Comparison of ENCODE assay signal across 8 cellular contexts in the genomic region with DNA sequence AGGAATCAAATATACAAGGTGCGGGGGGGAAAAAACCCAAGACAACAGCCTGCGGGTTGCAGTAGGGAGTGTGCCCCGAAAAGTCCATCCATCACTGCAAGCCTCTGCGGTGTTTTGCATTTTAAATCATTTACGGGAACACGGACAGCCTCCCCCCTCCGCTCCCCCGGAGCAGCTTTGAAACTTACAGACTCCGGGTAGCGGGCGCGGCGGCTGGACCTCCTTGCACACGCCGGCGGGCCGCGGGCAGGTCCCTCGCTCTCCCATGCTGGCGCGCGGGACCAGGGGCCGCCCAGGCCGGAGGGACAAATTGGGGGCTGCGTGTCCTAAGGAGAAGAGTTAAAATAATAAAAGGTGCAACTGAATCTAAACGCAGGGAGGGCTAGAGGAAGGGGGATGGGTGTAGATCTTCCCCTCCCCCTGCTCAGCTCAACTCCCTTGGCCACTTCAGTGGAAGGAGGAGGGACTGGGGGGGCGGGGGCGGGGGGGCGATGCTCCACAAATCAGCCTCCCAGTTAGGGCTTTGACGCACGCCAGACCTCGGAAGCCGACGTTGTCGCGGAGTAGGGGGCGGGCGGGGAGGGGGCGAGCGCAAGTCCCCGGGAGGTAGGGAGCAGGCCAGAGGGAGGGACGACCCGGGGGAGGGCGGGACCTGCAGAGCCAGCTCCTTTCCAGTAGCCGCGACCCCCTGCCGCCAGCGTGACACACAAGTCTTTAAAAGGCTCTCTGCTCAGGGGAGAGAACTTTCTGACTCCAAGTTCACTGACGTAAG. TPM values are rescaled to one million over a fixed set of nuclear protein-coding genes. Genes with fewer than 3 reads are reported as not detected.
DNase-seq lines count a peak whose midpoint lies in the region; ATAC-seq and TF ChIP-seq lines count a peak whose summit lies in the region.

A gene (minus strand): TSS at position 349 of the 772 bp plus-strand sequence. CDS start 1,090 bp downstream, outside the sequence.

- peaks cover 7% of the 10 kb centered on the region for H3K36me3 ChIP-seq in left ventricle myocardium inferior

- no peaks in the 10 kb centered on the region for H3K9me3 ChIP-seq in left ventricle myocardium inferior (replicated peaks)

- peak within 1 kb of the TSS; percentile 94 for H3K27ac ChIP-seq in left ventricle myocardium inferior (replicated peaks)

- peak within 1 kb of the TSS; percentile 76 for H3K4me3 ChIP-seq in left ventricle myocardium inferior

- intact Hi-C loops in left ventricle myocardium inferior (cut with micrococcal nuclease) (no loop called here), posterior cingulate gyrus (cut with DNase I) (no loop called here)

- no peak for TF ChIP-seq CTCF in left ventricle myocardium inferior (IDR thresholded peaks at IDR 0.05; ENCODE audit: borderline replicate concordance)

- H3K4me3 Mint-ChIP-seq in activated T-cell treated with anti-CD3 and anti-CD28 coated beads, Interleukin-2, amount 50 U/mL, for 24 hours: peak within 1 kb of the TSS; percentile 53
- H3K4me3 Mint-ChIP-seq in activated T-helper 17 cell treated with anti-CD3 and anti-CD28 coated beads, Interleukin-2, amount 50 U/mL, for 72 hours: peak within 1 kb of the TSS; percentile 28

- H3K27me3 ChIP-seq in left ventricle myocardium inferior (ENCODE audit: low read depth): no peaks in the 10 kb centered on the region

- H3K4me1 Mint-ChIP-seq in activated T-cell treated with anti-CD3 and anti-CD28 coated beads, Interleukin-2, amount 50 U/mL, for 24 hours (ENCODE audit: low read depth): peaks cover 12% of the 10 kb centered on the region
- H3K4me1 Mint-ChIP-seq in activated T-helper 17 cell treated with anti-CD3 and anti-CD28 coated beads, Interleukin-2, amount 50 U/mL, for 72 hours: peaks cover 10% of the 10 kb centered on the region

- no peaks in the 10 kb centered on the region for H3K9me3 Mint-ChIP-seq in activated T-cell treated with anti-CD3 and anti-CD28 coated beads, Interleukin-2, amount 50 U/mL, for 24 hours
- H3K9me3 Mint-ChIP-seq in activated T-helper 17 cell treated with anti-CD3 and anti-CD28 coated beads, Interleukin-2, amount 50 U/mL, for 72 hours: no peaks in the 10 kb centered on the region

- ATAC-seq in activated T-helper 17 cell treated with anti-CD3 and anti-CD28 coated beads, Interleukin-2, amount 50 U/mL, for 72 hours (replicated peaks): peak; percentile 21
- no peak for ATAC-seq in GM21825 (IDR thresholded peaks at IDR 0.05; ENCODE audit: unreplicated experiment)

- peak; percentile 32 for DNase-seq in activated T-cell treated with anti-CD3 and anti-CD28 coated beads, Interleukin-2, amount 50 U/mL, for 24 hours
- DNase-seq in activated T-cell treated with anti-CD3 and anti-CD28 coated beads for 4 hours (no peak), left ventricle myocardium inferior (peak; percentile 92), posterior cingulate gyrus (peak in 9 of 10 donors; percentile 15 to 90 (median 48)), NCI-H526 treated with DMSO at 0.1 percent for 48 hours (lab: John Stamatoyannopoulos, UW) (no peak), NCI-H2171 (lab: John Stamatoyannopoulos, UW) (no peak)

- peaks cover 53% of the 10 kb centered on the region for H3K27me3 Mint-ChIP-seq in activated T-cell treated with anti-CD3 and anti-CD28 coated beads, Interleukin-2, amount 50 U/mL, for 24 hours
- peaks cover 48% of the 10 kb centered on the region for H3K27me3 Mint-ChIP-seq in activated T-helper 17 cell treated with anti-CD3 and anti-CD28 coated beads, Interleukin-2, amount 50 U/mL, for 72 hours

- no peak within 1 kb of the TSS for H3K27ac Mint-ChIP-seq in activated T-cell treated with anti-CD3 and anti-CD28 coated beads, Interleukin-2, amount 50 U/mL, for 24 hours
- no peak within 1 kb of the TSS for H3K27ac Mint-ChIP-seq in activated T-helper 17 cell treated with anti-CD3 and anti-CD28 coated beads, Interleukin-2, amount 50 U/mL, for 72 hours

- no peaks in the 10 kb centered on the region for H3K36me3 Mint-ChIP-seq in activated T-cell treated with anti-CD3 and anti-CD28 coated beads, Interleukin-2, amount 50 U/mL, for 24 hours (ENCODE audit: low read depth)
- H3K36me3 Mint-ChIP-seq in activated T-helper 17 cell treated with anti-CD3 and anti-CD28 coated beads, Interleukin-2, amount 50 U/mL, for 72 hours (ENCODE audit: low read depth): no peaks in the 10 kb centered on the region

- H3K4me1 ChIP-seq in left ventricle myocardium inferior: peaks cover 59% of the 10 kb centered on the region

RNA-seq across cellular contexts. Expression of the gene that starts here (rescaled TPM):
- total RNA-seq in activated T-helper 17 cell treated with anti-CD3 and anti-CD28 coated beads, Interleukin-2, amount 50 U/mL, for 72 hours: not detected
- total RNA-seq in left ventricle myocardium inferior: 51.3 TPM

Comparison
In these comparisons a context has a peak if more than half of its experiments do, and no peak if none do; other contexts are left out.
1. RNA of the gene that starts here (total RNA-seq): 51.3 TPM in left ventricle myocardium inferior (single experiment); not detected in activated T-helper 17 cell treated with anti-CD3 and anti-CD28 coated beads, Interleukin-2, amount 50 U/mL, for 72 hours; every median in the first group is over 10 times any median in the second.
2. DNase-seq: peak in activated T-cell treated with anti-CD3 and anti-CD28 coated beads, Interleukin-2, amount 50 U/mL, for 24 hours (single experiment), left ventricle myocardium inferior (single experiment) and posterior cingulate gyrus (9 of 10); none in activated T-cell treated with anti-CD3 and anti-CD28 coated beads for 4 hours (single experiment), NCI-H526 treated with DMSO at 0.1 percent for 48 hours (single experiment) and NCI-H2171 (single experiment).
3. Peak in ATAC-seq in activated T-helper 17 cell treated with anti-CD3 and anti-CD28 coated beads, Interleukin-2, amount 50 U/mL, for 72 hours; RNA of the gene not detected or under 1 TPM.